ENCODE assay signal across 8 cellular contexts in genomic region chrX:54357414-54358377, GRCh38. TPM values are rescaled to one million over a fixed set of nuclear protein-coding genes. Genes with fewer than 3 reads are reported as not detected.
DNase-seq lines count a peak whose midpoint lies in the region; ATAC-seq, FAIRE-seq and TF ChIP-seq lines count a peak whose summit lies in the region.

Gene WNK3, minus strand, starts transcription at chrX:54358046.

- H3K4me1 Mint-ChIP-seq in activated CD4-positive, alpha-beta T cell treated with anti-CD3 and anti-CD28 coated beads for 36 hours = peaks cover 17% of the 10 kb centered on the region

- peaks cover 11% of the 10 kb centered on the region for H3K27me3 ChIP-seq in colonic mucosa
- H3K27me3 ChIP-seq in keratinocyte (ENCODE audit: control insufficient read depth, extremely low read depth, insufficient read depth, low read length) = no peaks in the 10 kb centered on the region

- no peaks in the 10 kb centered on the region for H4K20me1 ChIP-seq in keratinocyte (ENCODE audit: control insufficient read depth, extremely low read depth, insufficient read depth, low read length)

- dilution Hi-C loops in keratinocyte (cut with MboI; ENCODE audit: extremely low pct_ligation_motif_present, low sequenced_read_pairs) = no loop called here

- DNase-seq in DMS114 treated with DMSO at 0.1 percent for 48 hours (lab: John Stamatoyannopoulos, UW; ENCODE audit: unreplicated experiment) (peak; percentile 74), NCI-H2029 (lab: John Stamatoyannopoulos, UW) (peak; percentile 75), colonic mucosa (peak; percentile 37), keratinocyte (ENCODE audit: low read depth, low spot score) (no peak)
- peak; percentile 72 for DNase-seq in activated CD4-positive, alpha-beta T cell treated with anti-CD3 and anti-CD28 coated beads for 36 hours

- no peaks in the 10 kb centered on the region for H3K9me1 ChIP-seq in keratinocyte (ENCODE audit: control insufficient read depth, extremely low read depth, insufficient read depth, low read length)

- H3K9ac ChIP-seq in colonic mucosa (ENCODE audit: low read depth in 2 of 2, low read length in 2 of 2) = no peak within 1 kb of the TSS
- H3K9ac ChIP-seq in keratinocyte (ENCODE audit: control insufficient read depth, extremely low read depth, insufficient read depth, low read length) = no peak within 1 kb of the TSS

- H3K36me3 ChIP-seq in colonic mucosa = no peaks in the 10 kb centered on the region
- no peaks in the 10 kb centered on the region for H3K36me3 ChIP-seq in keratinocyte (ENCODE audit: control insufficient read depth in 2 of 2, extremely low read depth in 1 of 2, insufficient read depth in 2 of 2, low read length in 2 of 2)

- peak within 1 kb of the TSS; percentile 65 for H3K27ac Mint-ChIP-seq in activated CD4-positive, alpha-beta T cell treated with anti-CD3 and anti-CD28 coated beads for 36 hours

- H2AFZ ChIP-seq in keratinocyte (ENCODE audit: control insufficient read depth, low read length) = peak within 1 kb of the TSS; percentile 52

- TF ChIP-seq CTCF in colonic mucosa (IDR thresholded peaks at IDR 0.05) (no peak), keratinocyte (optimal IDR thresholded peaks at IDR 0.05 in 1 of 3, IDR thresholded peaks at IDR 0.05 in 1 of 3, conservative IDR thresholded peaks at IDR 0.05 in 1 of 3; ENCODE audit: extremely low read depth in 1 of 3, insufficient read depth in 2 of 3, low read length in 3 of 3) (no peak)

- intact Hi-C loops in activated CD4-positive, alpha-beta T cell treated with anti-CD3 and anti-CD28 coated beads for 36 hours (cut with DNase I, micrococcal nuclease) = loop anchor here in 1 of 2 experiments (1.0 to 10.0 kb wide), 5 partner anchors 83 to 673 kb away; partner anchors contain the start of genes FAM120C, GNL3L, HUWE1 and TSR2
- intact Hi-C loops in colonic mucosa (cut with DNase I) = no loop called here

- H3K4me1 ChIP-seq in colonic mucosa (no peaks in the 10 kb centered on the region), keratinocyte (ENCODE audit: control insufficient read depth, extremely low read depth, insufficient read depth, low read length) (no peaks in the 10 kb centered on the region)

- H3K27me3 Mint-ChIP-seq in activated CD4-positive, alpha-beta T cell treated with anti-CD3 and anti-CD28 coated beads for 36 hours = peaks cover 23% of the 10 kb centered on the region

- H3K9me3 ChIP-seq in colonic mucosa = no peaks in the 10 kb centered on the region
- H3K9me3 ChIP-seq in keratinocyte (ENCODE audit: control insufficient read depth, low read depth, low read length) = no peaks in the 10 kb centered on the region

- H3K4me3 ChIP-seq in colonic mucosa (peak within 1 kb of the TSS; percentile 12), keratinocyte (ENCODE audit: control insufficient read depth in 2 of 3, extremely low read depth in 1 of 3, insufficient read depth in 2 of 3, low read depth in 1 of 3, low read length in 3 of 3) (peak within 1 kb of the TSS; percentile 45 to 66 (median 57)), skin epidermis (peak within 1 kb of the TSS; percentile 33 to 53 (median 36))

- ATAC-seq in activated CD4-positive, alpha-beta T cell treated with anti-CD3 and anti-CD28 coated beads for 36 hours = peak; percentile 71
- ATAC-seq in GM21529 (IDR thresholded peaks at IDR 0.05; ENCODE audit: unreplicated experiment) = no peak
- ATAC-seq in HG03571 (IDR thresholded peaks at IDR 0.05; ENCODE audit: unreplicated experiment) = no peak

- peak within 1 kb of the TSS; percentile 77 for H3K4me3 Mint-ChIP-seq in activated CD4-positive, alpha-beta T cell treated with anti-CD3 and anti-CD28 coated beads for 36 hours

- H3K4me2 ChIP-seq in keratinocyte (ENCODE audit: control insufficient read depth, extremely low read depth, insufficient read depth, low read depth, low read length) = peak within 1 kb of the TSS; percentile 55

- POLR2A ChIA-PET in activated CD4-positive, alpha-beta T cell treated with anti-CD3 and anti-CD28 coated beads for 36 hours (lab: Charles Lee) = interaction anchor here (0.6 kb wide), 1 partner anchor 493 kb away, joined by 5 read pairs; no protein-coding TSS in a partner anchor

- H3K27ac ChIP-seq in colonic mucosa (no peak within 1 kb of the TSS), keratinocyte (ENCODE audit: control insufficient read depth, insufficient read depth, low read length) (no peak within 1 kb of the TSS), skin epidermis (peak within 1 kb of the TSS in 5 of 21 experiments; percentile 23 to 64 (median 57))

- CTCF ChIA-PET in activated CD4-positive, alpha-beta T cell treated with anti-CD3 and anti-CD28 coated beads for 36 hours (lab: Charles Lee) = interaction anchor here (1.0 kb wide), 1 partner anchor 282 kb away, joined by 3 read pairs; no protein-coding TSS in a partner anchor

- no peaks in the 10 kb centered on the region for H3K36me3 Mint-ChIP-seq in activated CD4-positive, alpha-beta T cell treated with anti-CD3 and anti-CD28 coated beads for 36 hours (ENCODE audit: low read depth)

- no peaks in the 10 kb centered on the region for H3K79me2 ChIP-seq in keratinocyte (ENCODE audit: control insufficient read depth, insufficient read depth, low read length)

- FAIRE-seq in keratinocyte (lab: Jason Lieb, UNC) = no peak

- no peaks in the 10 kb centered on the region for H3K9me3 Mint-ChIP-seq in activated CD4-positive, alpha-beta T cell treated with anti-CD3 and anti-CD28 coated beads for 36 hours (ENCODE audit: low read depth)

RNA-seq across cellular contexts. Expression of gene WNK3, which starts in this region (rescaled TPM):
- 1 to 10 TPM in 1 of 2 experiments, under 1 TPM in 1; 0.74 to 1.1 TPM for total RNA-seq in activated CD4-positive, alpha-beta T cell treated with anti-CD3 and anti-CD28 coated beads for 36 hours
- total RNA-seq in colonic mucosa = under 1 TPM; 0.12 to 0.24 TPM
- polyA plus RNA-seq in keratinocyte = 0.26 to 0.33 TPM (median 0.27 TPM) in 3 replicates
- 0.67 TPM for polyA plus RNA-seq in keratinocyte (2011; ENCODE audit: low read depth)
- 0.10 and 0.27 TPM in 2 replicates for polyA plus RNA-seq in keratinocyte (2011; cell fraction: cytosol; rRNA removed)
- 0.40 and 0.41 TPM in 2 replicates for polyA plus RNA-seq in keratinocyte (2011; cell fraction: nucleus; rRNA removed)
- polyA plus RNA-seq in keratinocyte (2012; ENCODE audit: low replicate concordance) = 0.07 and 0.13 TPM in 2 replicates
- polyA minus RNA-seq in keratinocyte = 0.56 to 1.5 TPM (median 1.0 TPM) in 3 replicates
- 0.38 TPM for polyA minus RNA-seq in keratinocyte (2011; cell fraction: cytosol; rRNA and poly(A)+ RNA removed)
- polyA minus RNA-seq in keratinocyte (2011; cell fraction: nucleus; rRNA and poly(A)+ RNA removed) = 0.63 and 1.4 TPM in 2 replicates

Comparison
In these comparisons a context has a peak if more than half of its experiments do, and no peak if none do; other contexts are left out.
1. Peak in DNase-seq and H3K4me3 ChIP-seq in colonic mucosa; RNA of the gene not detected or under 1 TPM.